In genomic region chr2:218395826-218396687, GRCh38 we compare ENCODE assay signal across 8 cellular contexts. TPM values are rescaled to one million over a fixed set of nuclear protein-coding genes. Genes with fewer than 3 reads are reported as not detected.
DNase-seq lines count a peak whose midpoint lies in the region; ATAC-seq lines count a peak whose summit lies in the region.

No MANE protein-coding gene starts in this region.

- peak; percentile 38 for ATAC-seq in GM21367 (IDR thresholded peaks at IDR 0.05; ENCODE audit: unreplicated experiment)
- peak; percentile 67 for ATAC-seq in effector memory CD8-positive, alpha-beta T cell (replicated peaks)

- no peaks in the 10 kb centered on the region for H3K9me3 ChIP-seq in mesenchymal stem cell (ENCODE audit: control insufficient read depth, low read length)

- H3K9ac ChIP-seq in mesenchymal stem cell (ENCODE audit: low read length): peak overlapping the region; percentile 93

- peak overlapping the region; percentile 85 for H4K91ac ChIP-seq in mesenchymal stem cell (ENCODE audit: low read length)

- peak overlapping the region; percentile 99 for H2BK15ac ChIP-seq in mesenchymal stem cell (ENCODE audit: low read depth, poor library complexity, severe bottlenecking)

- no peaks in the 10 kb centered on the region for H3K27me3 Mint-ChIP-seq in effector memory CD8-positive, alpha-beta T cell

- H2AFZ ChIP-seq in mesenchymal stem cell (ENCODE audit: low read depth, low read length): peak overlapping the region; percentile 65

- peak overlapping the region; percentile 85 for H3K4me2 ChIP-seq in mesenchymal stem cell (ENCODE audit: low read length, poor library complexity, severe bottlenecking)

- peak overlapping the region; percentile 93 for H4K8ac ChIP-seq in mesenchymal stem cell (ENCODE audit: low read length)

- peaks cover 39% of the 10 kb centered on the region for H3K4me1 ChIP-seq in mesenchymal stem cell (ENCODE audit: control insufficient read depth, insufficient read depth, low read depth, low read length)

- peaks cover 44% of the 10 kb centered on the region for H3K36me3 Mint-ChIP-seq in effector memory CD8-positive, alpha-beta T cell (ENCODE audit: insufficient read depth)

- H3K36me3 ChIP-seq in mesenchymal stem cell (ENCODE audit: control insufficient read depth in 1 of 2, insufficient read depth in 2 of 2, low read depth in 1 of 2, low read length in 2 of 2): no peaks in the 10 kb centered on the region

- under 1% methylated on average over 41 of the region's 57 CpGs for WGBS in mesenchymal stem cell

- no peaks in the 10 kb centered on the region for H3K27me3 ChIP-seq in mesenchymal stem cell (ENCODE audit: control insufficient read depth in 1 of 2, insufficient read depth in 1 of 2, low read length in 2 of 2)

- H2BK120ac ChIP-seq in mesenchymal stem cell (ENCODE audit: low read depth, low read length): peak overlapping the region; percentile 99

- H2AK5ac ChIP-seq in mesenchymal stem cell (ENCODE audit: low read length, severe bottlenecking): no peak overlapping the region

- H2BK12ac ChIP-seq in mesenchymal stem cell (ENCODE audit: low read length in 2 of 2): peak overlapping the region; percentile 20 to 70

- H3K4me1 Mint-ChIP-seq in effector memory CD8-positive, alpha-beta T cell (ENCODE audit: low read depth in 2 of 2): peaks cover 47 to 48% of the 10 kb centered on the region in 2 donors

- peak overlapping the region in 1 of 2 experiments; percentile 89 for H3K23ac ChIP-seq in mesenchymal stem cell (ENCODE audit: low read length in 2 of 2)

- peak overlapping the region; percentile 98 for H3K27ac ChIP-seq in mesenchymal stem cell (ENCODE audit: low read length, poor library complexity, severe bottlenecking)

- peak overlapping the region in 1 of 2 experiments; percentile 78 for H3K14ac ChIP-seq in mesenchymal stem cell (ENCODE audit: low read length in 2 of 2)

- H3K4me3 Mint-ChIP-seq in effector memory CD8-positive, alpha-beta T cell: peak overlapping the region; percentile 92 to 98

- no peaks in the 10 kb centered on the region for H3K9me3 Mint-ChIP-seq in effector memory CD8-positive, alpha-beta T cell

- peak overlapping the region; percentile 90 to 93 for H3K4ac ChIP-seq in mesenchymal stem cell (ENCODE audit: low read depth in 1 of 2, low read length in 2 of 2)

- peak; percentile 93 for DNase-seq in COR-L47 (lab: John Stamatoyannopoulos, UW)
- peak; percentile 92 for DNase-seq in HT1080 (ENCODE audit: low read depth)
- peak; percentile 88 for DNase-seq in NK-92 treated with Interleukin-12 subunit alpha and Interleukin-12 subunit beta, amount 100 ng/mL, for 24 hours (lab: John Stamatoyannopoulos, UW)
- DNase-seq in activated CD8-positive, alpha-beta memory T cell treated with anti-CD3 and anti-CD28 coated beads for 48 hours (ENCODE audit: low read depth in 2 of 3, low spot score in 2 of 3): peak; percentile 76 to 87 (median 83)
- peak; percentile 90 to 94 (median 93) for DNase-seq in effector memory CD8-positive, alpha-beta T cell
- peak; percentile 98 for DNase-seq in mesenchymal stem cell
- peak; percentile 90 for DNase-seq in stimulated activated CD8-positive, alpha-beta memory T cell treated with anti-CD3 and anti-CD28 coated beads, Interleukin-12 subunit alpha, Interleukin-12 subunit beta, amount 100 ng/mL, for 4 hours (ENCODE audit: low read depth)

- H3K27ac Mint-ChIP-seq in effector memory CD8-positive, alpha-beta T cell: peak overlapping the region; percentile 95 to 98

- H3K4me3 ChIP-seq in mesenchymal stem cell (ENCODE audit: insufficient read depth in 1 of 2, low read depth in 1 of 2, low read length in 2 of 2): peak overlapping the region; percentile 69 to 84

- peak overlapping the region; percentile 93 for H2BK5ac ChIP-seq in mesenchymal stem cell (ENCODE audit: low read depth, low read length, poor library complexity, severe bottlenecking)

- H3K18ac ChIP-seq in mesenchymal stem cell (ENCODE audit: low read depth in 1 of 2, low read length in 2 of 2): peak overlapping the region; percentile 92 to 97

- no peaks in the 10 kb centered on the region for H3K79me1 ChIP-seq in mesenchymal stem cell (replicated peaks; ENCODE audit: low read length, poor library complexity, severe bottlenecking)

RNA-seq across cellular contexts. Expression of gene CTDSP1, which starts 3.6 kb away (rescaled TPM):
- total RNA-seq in HT1080 (2014; rRNA removed; shearing (Covaris generic)): 47.3 and 61.2 TPM in 2 replicates
- 57.3 and 63.9 TPM in 2 replicates for polyA plus RNA-seq in HT1080 (2015; cell fraction: cytosol; rRNA removed)
- polyA plus RNA-seq in HT1080 (2015; cell fraction: nucleus; rRNA removed): 32.3 and 37.1 TPM in 2 replicates
- 65.2 TPM for polyA plus RNA-seq in mesenchymal stem cell (2013, experiment 1 of 2)
- polyA plus RNA-seq in mesenchymal stem cell (2013, experiment 2 of 2): 63.8 TPM

RNA-seq across cellular contexts. Expression of gene SLC11A1, which starts 14.0 kb away (rescaled TPM):
- total RNA-seq in HT1080 (2014; rRNA removed; shearing (Covaris generic)): 0.03 and 0.08 TPM in 2 replicates
- 0.12 and 0.16 TPM in 2 replicates for polyA plus RNA-seq in HT1080 (2015; cell fraction: cytosol; rRNA removed)
- 0.02 and 0.14 TPM in 2 replicates for polyA plus RNA-seq in HT1080 (2015; cell fraction: nucleus; rRNA removed)
- 0.10 TPM for polyA plus RNA-seq in mesenchymal stem cell (2013, experiment 1 of 2)
- polyA plus RNA-seq in mesenchymal stem cell (2013, experiment 2 of 2): 0.10 TPM

RNA-seq across cellular contexts. Expression of gene VIL1, which starts 22.9 kb away (rescaled TPM):
- total RNA-seq in HT1080 (2014; rRNA removed; shearing (Covaris generic)): 0.05 TPM in 1 of 2 replicates, not detected in the other
- polyA plus RNA-seq in HT1080 (2015; cell fraction: cytosol; rRNA removed): not detected in 2 replicates
- 0.08 TPM in 1 of 2 replicates, not detected in the other for polyA plus RNA-seq in HT1080 (2015; cell fraction: nucleus; rRNA removed)
- polyA plus RNA-seq in mesenchymal stem cell (2013, experiment 1 of 2): not detected
- polyA plus RNA-seq in mesenchymal stem cell (2013, experiment 2 of 2): under 0.01 TPM

RNA-seq across cellular contexts. Expression of gene CATIP, which starts 39.4 kb away (rescaled TPM):
- not detected in 2 replicates for total RNA-seq in HT1080 (2014; rRNA removed; shearing (Covaris generic))
- not detected in 2 replicates for polyA plus RNA-seq in HT1080 (2015; cell fraction: cytosol; rRNA removed)
- polyA plus RNA-seq in HT1080 (2015; cell fraction: nucleus; rRNA removed): not detected in 2 replicates
- not detected for polyA plus RNA-seq in mesenchymal stem cell (2013, experiment 1 of 2)
- not detected for polyA plus RNA-seq in mesenchymal stem cell (2013, experiment 2 of 2)

Comparison
In these comparisons a context has a peak if more than half of its experiments do, and no peak if none do; other contexts are left out.
1. Peak in every context shown above with its lines: DNase-seq, ATAC-seq, H3K4me3 ChIP-seq and H3K27ac ChIP-seq.